Comparison of ENCODE assay signal across 1 cellular context in the genomic region with DNA sequence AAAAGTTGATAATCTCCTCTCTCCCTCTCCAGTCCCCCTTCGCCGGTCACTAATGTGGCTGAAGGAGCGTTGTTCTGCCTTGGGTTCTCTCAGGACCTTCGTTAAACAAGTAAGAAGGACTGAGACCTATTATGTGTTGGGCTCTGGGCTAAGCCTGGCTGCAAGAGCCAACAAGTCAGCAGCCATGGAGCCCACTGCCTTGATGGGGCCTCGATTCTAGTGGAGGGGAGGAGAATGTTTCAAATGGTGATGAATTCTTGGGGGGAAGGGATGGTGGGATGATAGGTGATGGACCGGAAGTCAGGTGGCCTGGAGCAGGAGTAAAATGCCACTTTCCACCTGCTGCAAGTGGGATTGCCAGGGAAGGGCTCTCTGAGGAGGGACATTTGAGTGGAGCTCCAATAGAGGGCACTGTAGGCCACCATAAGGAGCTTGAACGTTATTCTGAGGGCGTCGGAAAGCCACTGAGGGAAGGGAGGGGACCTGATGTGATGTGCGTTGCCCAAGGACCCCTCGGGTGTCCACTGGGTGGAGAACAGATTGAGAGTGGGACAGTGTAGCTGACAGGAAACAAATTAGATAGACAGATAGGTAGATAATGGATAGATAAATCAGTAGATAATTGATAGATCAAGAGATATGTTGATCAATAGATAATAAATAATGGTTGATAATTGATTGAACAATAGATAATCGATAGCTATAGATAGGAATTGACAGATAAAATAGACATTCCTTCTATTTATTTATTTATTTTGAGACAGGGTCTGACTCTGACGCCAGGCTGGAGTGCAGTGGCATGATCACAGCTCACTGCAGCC.
TF ChIP-seq lines count a peak whose summit lies in the region.

No MANE protein-coding gene starts in this region.

TF ChIP-seq in K562, 482 proteins besides CTCF, POLR2A, EP300 and RAD21 (continued from another document and continues in another):
- TF ChIP-seq, protein P1, sequence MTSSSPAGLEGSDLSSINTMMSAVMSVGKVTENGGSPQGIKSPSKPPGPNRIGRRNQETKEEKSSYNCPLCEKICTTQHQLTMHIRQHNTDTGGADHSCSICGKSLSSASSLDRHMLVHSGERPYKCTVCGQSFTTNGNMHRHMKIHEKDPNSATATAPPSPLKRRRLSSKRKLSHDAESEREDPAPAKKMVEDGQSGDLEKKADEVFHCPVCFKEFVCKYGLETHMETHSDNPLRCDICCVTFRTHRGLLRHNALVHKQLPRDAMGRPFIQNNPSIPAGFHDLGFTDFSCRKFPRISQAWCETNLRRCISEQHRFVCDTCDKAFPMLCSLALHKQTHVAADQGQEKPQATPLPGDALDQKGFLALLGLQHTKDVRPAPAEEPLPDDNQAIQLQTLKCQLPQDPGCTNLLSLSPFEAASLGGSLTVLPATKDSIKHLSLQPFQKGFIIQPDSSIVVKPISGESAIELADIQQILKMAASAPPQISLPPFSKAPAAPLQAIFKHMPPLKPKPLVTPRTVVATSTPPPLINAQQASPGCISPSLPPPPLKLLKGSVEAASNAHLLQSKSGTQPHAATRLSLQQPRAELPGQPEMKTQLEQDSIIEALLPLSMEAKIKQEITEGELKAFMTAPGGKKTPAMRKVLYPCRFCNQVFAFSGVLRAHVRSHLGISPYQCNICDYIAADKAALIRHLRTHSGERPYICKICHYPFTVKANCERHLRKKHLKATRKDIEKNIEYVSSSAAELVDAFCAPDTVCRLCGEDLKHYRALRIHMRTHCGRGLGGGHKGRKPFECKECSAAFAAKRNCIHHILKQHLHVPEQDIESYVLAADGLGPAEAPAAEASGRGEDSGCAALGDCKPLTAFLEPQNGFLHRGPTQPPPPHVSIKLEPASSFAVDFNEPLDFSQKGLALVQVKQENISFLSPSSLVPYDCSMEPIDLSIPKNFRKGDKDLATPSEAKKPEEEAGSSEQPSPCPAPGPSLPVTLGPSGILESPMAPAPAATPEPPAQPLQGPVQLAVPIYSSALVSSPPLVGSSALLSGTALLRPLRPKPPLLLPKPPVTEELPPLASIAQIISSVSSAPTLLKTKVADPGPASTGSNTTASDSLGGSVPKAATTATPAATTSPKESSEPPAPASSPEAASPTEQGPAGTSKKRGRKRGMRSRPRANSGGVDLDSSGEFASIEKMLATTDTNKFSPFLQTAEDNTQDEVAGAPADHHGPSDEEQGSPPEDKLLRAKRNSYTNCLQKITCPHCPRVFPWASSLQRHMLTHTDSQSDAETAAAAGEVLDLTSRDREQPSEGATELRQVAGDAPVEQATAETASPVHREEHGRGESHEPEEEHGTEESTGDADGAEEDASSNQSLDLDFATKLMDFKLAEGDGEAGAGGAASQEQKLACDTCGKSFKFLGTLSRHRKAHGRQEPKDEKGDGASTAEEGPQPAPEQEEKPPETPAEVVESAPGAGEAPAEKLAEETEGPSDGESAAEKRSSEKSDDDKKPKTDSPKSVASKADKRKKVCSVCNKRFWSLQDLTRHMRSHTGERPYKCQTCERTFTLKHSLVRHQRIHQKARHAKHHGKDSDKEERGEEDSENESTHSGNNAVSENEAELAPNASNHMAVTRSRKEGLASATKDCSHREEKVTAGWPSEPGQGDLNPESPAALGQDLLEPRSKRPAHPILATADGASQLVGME (CRISPR knock-in tag; IDR thresholded peaks at IDR 0.05), result no peak
- TF ChIP-seq SMC3 (conservative IDR thresholded peaks at IDR 0.05; ENCODE audit: insufficient read depth, low read depth, low read length) (peak; percentile 53), ZNF253 (CRISPR knock-in tag; conservative IDR thresholded peaks at IDR 0.05) (no peak), HEY1 (CRISPR knock-in tag; IDR thresholded peaks at IDR 0.05; ENCODE audit: borderline replicate concordance) (no peak), RBM15 (IDR thresholded peaks at IDR 0.05; ENCODE audit: insufficient read depth, low read length) (no peak), SMARCC2 (IDR thresholded peaks at IDR 0.05; ENCODE audit: low read depth) (no peak), ZC3H4 (CRISPR knock-in tag; IDR thresholded peaks at IDR 0.05; ENCODE audit: borderline replicate concordance) (no peak), CXXC5 (CRISPR knock-in tag; IDR thresholded peaks at IDR 0.05) (no peak), ZNF780A (CRISPR knock-in tag; IDR thresholded peaks at IDR 0.05) (no peak), ZNF12 (CRISPR knock-in tag; IDR thresholded peaks at IDR 0.05) (no peak), ZNF79 (CRISPR knock-in tag; IDR thresholded peaks at IDR 0.05; ENCODE audit: low read depth) (no peak), BRD9 (IDR thresholded peaks at IDR 0.05; ENCODE audit: low read depth, partially characterized antibody) (no peak), ZC3H11A (IDR thresholded peaks at IDR 0.05; ENCODE audit: low read depth, low read length) (no peak), MXI1 (IDR thresholded peaks at IDR 0.05; ENCODE audit: low read depth, low read length) (no peak), ZNF717 (CRISPR knock-in tag; IDR thresholded peaks at IDR 0.05) (no peak), HNRNPUL1 (IDR thresholded peaks at IDR 0.05; ENCODE audit: low read length) (no peak), SNRNP70 (optimal IDR thresholded peaks at IDR 0.05; ENCODE audit: low read depth, low read length) (no peak), MYC (IDR thresholded peaks at IDR 0.05; ENCODE audit: low read depth, low read length) (no peak), MYC (CRISPR knock-in tag; IDR thresholded peaks at IDR 0.05; ENCODE audit: borderline replicate concordance, low read depth) (no peak), ZNF133 (CRISPR knock-in tag; IDR thresholded peaks at IDR 0.05) (no peak), ZNF511 (CRISPR knock-in tag; IDR thresholded peaks at IDR 0.05) (no peak), ZNF143 (CRISPR knock-in tag; IDR thresholded peaks at IDR 0.05) (no peak), TEAD2 (tag; IDR thresholded peaks at IDR 0.05) (no peak), TCF15 (CRISPR knock-in tag; IDR thresholded peaks at IDR 0.05) (no peak), ZNF224 (CRISPR knock-in tag; IDR thresholded peaks at IDR 0.05) (no peak), ZBTB2 (IDR thresholded peaks at IDR 0.05) (peak; percentile 80; the same call in 1 of the 2 replicates), GABPB2 (CRISPR knock-in tag; conservative IDR thresholded peaks at IDR 0.05) (no peak)
- TF ChIP-seq, protein P2, sequence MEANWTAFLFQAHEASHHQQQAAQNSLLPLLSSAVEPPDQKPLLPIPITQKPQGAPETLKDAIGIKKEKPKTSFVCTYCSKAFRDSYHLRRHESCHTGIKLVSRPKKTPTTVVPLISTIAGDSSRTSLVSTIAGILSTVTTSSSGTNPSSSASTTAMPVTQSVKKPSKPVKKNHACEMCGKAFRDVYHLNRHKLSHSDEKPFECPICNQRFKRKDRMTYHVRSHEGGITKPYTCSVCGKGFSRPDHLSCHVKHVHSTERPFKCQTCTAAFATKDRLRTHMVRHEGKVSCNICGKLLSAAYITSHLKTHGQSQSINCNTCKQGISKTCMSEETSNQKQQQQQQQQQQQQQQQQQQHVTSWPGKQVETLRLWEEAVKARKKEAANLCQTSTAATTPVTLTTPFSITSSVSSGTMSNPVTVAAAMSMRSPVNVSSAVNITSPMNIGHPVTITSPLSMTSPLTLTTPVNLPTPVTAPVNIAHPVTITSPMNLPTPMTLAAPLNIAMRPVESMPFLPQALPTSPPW (CRISPR knock-in tag; IDR thresholded peaks at IDR 0.05), result 0 out of 2 replicates have a peak, but pooled peaks have one; percentile 15
- TF ChIP-seq, protein P3, sequence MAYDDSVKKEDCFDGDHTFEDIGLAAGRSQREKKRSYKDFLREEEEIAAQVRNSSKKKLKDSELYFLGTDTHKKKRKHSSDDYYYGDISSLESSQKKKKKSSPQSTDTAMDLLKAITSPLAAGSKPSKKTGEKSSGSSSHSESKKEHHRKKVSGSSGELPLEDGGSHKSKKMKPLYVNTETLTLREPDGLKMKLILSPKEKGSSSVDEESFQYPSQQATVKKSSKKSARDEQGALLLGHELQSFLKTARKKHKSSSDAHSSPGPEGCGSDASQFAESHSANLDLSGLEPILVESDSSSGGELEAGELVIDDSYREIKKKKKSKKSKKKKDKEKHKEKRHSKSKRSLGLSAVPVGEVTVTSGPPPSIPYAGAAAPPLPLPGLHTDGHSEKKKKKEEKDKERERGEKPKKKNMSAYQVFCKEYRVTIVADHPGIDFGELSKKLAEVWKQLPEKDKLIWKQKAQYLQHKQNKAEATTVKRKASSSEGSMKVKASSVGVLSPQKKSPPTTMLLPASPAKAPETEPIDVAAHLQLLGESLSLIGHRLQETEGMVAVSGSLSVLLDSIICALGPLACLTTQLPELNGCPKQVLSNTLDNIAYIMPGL (CRISPR knock-in tag; IDR thresholded peaks at IDR 0.05), result no peak
- TF ChIP-seq, protein P4, sequence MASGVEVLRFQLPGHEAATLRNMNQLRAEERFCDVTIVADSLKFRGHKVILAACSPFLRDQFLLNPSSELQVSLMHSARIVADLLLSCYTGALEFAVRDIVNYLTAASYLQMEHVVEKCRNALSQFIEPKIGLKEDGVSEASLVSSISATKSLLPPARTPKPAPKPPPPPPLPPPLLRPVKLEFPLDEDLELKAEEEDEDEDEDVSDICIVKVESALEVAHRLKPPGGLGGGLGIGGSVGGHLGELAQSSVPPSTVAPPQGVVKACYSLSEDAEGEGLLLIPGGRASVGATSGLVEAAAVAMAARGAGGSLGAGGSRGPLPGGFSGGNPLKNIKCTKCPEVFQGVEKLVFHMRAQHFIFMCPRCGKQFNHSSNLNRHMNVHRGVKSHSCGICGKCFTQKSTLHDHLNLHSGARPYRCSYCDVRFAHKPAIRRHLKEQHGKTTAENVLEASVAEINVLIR (CRISPR knock-in tag; IDR thresholded peaks at IDR 0.05), result no peak
- TF ChIP-seq, protein P5, sequence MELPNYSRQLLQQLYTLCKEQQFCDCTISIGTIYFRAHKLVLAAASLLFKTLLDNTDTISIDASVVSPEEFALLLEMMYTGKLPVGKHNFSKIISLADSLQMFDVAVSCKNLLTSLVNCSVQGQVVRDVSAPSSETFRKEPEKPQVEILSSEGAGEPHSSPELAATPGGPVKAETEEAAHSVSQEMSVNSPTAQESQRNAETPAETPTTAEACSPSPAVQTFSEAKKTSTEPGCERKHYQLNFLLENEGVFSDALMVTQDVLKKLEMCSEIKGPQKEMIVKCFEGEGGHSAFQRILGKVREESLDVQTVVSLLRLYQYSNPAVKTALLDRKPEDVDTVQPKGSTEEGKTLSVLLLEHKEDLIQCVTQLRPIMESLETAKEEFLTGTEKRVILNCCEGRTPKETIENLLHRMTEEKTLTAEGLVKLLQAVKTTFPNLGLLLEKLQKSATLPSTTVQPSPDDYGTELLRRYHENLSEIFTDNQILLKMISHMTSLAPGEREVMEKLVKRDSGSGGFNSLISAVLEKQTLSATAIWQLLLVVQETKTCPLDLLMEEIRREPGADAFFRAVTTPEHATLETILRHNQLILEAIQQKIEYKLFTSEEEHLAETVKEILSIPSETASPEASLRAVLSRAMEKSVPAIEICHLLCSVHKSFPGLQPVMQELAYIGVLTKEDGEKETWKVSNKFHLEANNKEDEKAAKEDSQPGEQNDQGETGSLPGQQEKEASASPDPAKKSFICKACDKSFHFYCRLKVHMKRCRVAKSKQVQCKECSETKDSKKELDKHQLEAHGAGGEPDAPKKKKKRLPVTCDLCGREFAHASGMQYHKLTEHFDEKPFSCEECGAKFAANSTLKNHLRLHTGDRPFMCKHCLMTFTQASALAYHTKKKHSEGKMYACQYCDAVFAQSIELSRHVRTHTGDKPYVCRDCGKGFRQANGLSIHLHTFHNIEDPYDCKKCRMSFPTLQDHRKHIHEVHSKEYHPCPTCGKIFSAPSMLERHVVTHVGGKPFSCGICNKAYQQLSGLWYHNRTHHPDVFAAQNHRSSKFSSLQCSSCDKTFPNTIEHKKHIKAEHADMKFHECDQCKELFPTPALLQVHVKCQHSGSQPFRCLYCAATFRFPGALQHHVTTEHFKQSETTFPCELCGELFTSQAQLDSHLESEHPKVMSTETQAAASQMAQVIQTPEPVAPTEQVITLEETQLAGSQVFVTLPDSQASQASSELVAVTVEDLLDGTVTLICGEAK (IDR thresholded peaks at IDR 0.05), result no peak
- TF ChIP-seq, protein P5 (CRISPR knock-in tag; IDR thresholded peaks at IDR 0.05), result no peak
